In the genomic region with DNA sequence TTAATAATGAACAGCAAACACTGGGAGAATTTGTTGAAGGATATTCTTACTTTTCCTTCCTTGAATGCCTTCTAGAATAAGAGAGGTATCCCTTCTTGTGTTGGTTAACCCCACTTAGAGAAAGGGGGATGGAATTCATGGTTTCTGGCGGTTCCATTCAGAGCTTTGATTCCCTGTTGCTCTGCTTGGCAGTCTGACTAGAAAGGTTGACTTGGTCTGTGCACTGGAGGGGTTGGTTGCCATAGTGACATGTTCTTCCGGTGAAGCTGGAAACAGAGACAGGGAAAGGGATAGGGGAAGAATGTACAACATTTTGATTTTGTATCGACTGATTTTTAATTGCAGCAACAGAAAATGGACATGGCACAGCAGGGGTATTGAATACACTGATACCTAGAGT, we compare ENCODE assay signal across 10 cellular contexts.
DNase-seq lines count a peak whose midpoint lies in the region; ATAC-seq lines count a peak whose summit lies in the region.
"Had no signal": no experiment of that assay in that cellular context is flagged by ENCODE, and none has a peak within 500 bp of the region (broad histone marks: within the 10 kb centered on the region; RNA-seq: fewer than 3 reads in every experiment).

No MANE protein-coding gene starts in this region.

- peak; percentile 41 for DNase-seq in COLO668 (lab: John Stamatoyannopoulos, UW; ENCODE audit: unreplicated experiment)
- DNase-seq in NCI-H1417 treated with DMSO at 0.1 percent for 48 hours (lab: John Stamatoyannopoulos, UW), result peak; percentile 29
- peak; percentile 75 for DNase-seq in NCI-H748 treated with DMSO at 0.1 percent for 48 hours (lab: John Stamatoyannopoulos, UW)
- peak; percentile 32 for DNase-seq in iPS-NIHi11 (ENCODE audit: low spot score)
- DNase-seq in SIG-M5 treated with dmso at 0.1 percent for 504 hours (lab: John Stamatoyannopoulos, UW; ENCODE audit: unreplicated experiment), result no peak
- DNase-seq: activated T-cell treated with anti-CD3 and anti-CD28 coated beads for 4 hours, ovary had no signal

- ATAC-seq in GM18502 (IDR thresholded peaks at IDR 0.05; ENCODE audit: poor library complexity, unreplicated experiment) (no peak), GM21360 (IDR thresholded peaks at IDR 0.05; ENCODE audit: unreplicated experiment) (no peak), GM19351 (IDR thresholded peaks at IDR 0.05; ENCODE audit: unreplicated experiment) (no peak)
